ENCODE assay signal across 1 cellular context in genomic region chr18:3448845-3449701, GRCh38.
TF ChIP-seq lines count a peak whose summit lies in the region.

No MANE protein-coding gene starts in this region.

TF ChIP-seq in HepG2, 621 proteins besides CTCF, POLR2A, EP300 and RAD21 (continued from another document):
- TF ChIP-seq ZBTB14 (CRISPR knock-in tag; IDR thresholded peaks at IDR 0.05) (peak; percentile 79), SMYD3 (CRISPR knock-in tag; IDR thresholded peaks at IDR 0.05) (no peak), NFRKB (IDR thresholded peaks at IDR 0.05) (no peak), E2F1 (CRISPR knock-in tag; IDR thresholded peaks at IDR 0.05) (no peak), ZNF646 (CRISPR knock-in tag; IDR thresholded peaks at IDR 0.05) (no peak), STAG1 (CRISPR knock-in tag; IDR thresholded peaks at IDR 0.05) (no peak), SYNCRIP (IDR thresholded peaks at IDR 0.05; ENCODE audit: insufficient read depth, low read depth, low read length) (no peak), ZNF558 (CRISPR knock-in tag; IDR thresholded peaks at IDR 0.05; ENCODE audit: borderline replicate concordance) (0 out of 2 replicates have a peak, but pooled peaks have one; percentile 6), ATF6 (CRISPR knock-in tag; conservative IDR thresholded peaks at IDR 0.05) (no peak), ZNF180 (CRISPR knock-in tag; IDR thresholded peaks at IDR 0.05; ENCODE audit: borderline replicate concordance, low read depth) (no peak), TGIF2 (CRISPR knock-in tag; IDR thresholded peaks at IDR 0.05) (peak; percentile 91; the same call in 1 of the 2 replicates), TBL1XR1 (IDR thresholded peaks at IDR 0.05; ENCODE audit: borderline replicate concordance, low read length, partially characterized antibody) (no peak), TFDP2 (CRISPR knock-in tag; IDR thresholded peaks at IDR 0.05) (peak; percentile 40; the same call in 1 of the 2 replicates), IKZF4 (CRISPR knock-in tag; IDR thresholded peaks at IDR 0.05; ENCODE audit: borderline replicate concordance, low read depth, not compliant biosample characterization) (no peak), MYC (CRISPR knock-in tag; IDR thresholded peaks at IDR 0.05; ENCODE audit: borderline replicate concordance) (peak; percentile 59; the same call in 1 of the 2 replicates), ZNF468 (CRISPR knock-in tag; IDR thresholded peaks at IDR 0.05) (no peak), ZNF333 (CRISPR knock-in tag; IDR thresholded peaks at IDR 0.05; ENCODE audit: borderline replicate concordance) (no peak), PATZ1 (CRISPR knock-in tag; IDR thresholded peaks at IDR 0.05) (peak; percentile 53; the same call in 1 of the 2 replicates), NFYB (CRISPR knock-in tag; IDR thresholded peaks at IDR 0.05) (peak; percentile 41; the same call in 1 of the 2 replicates), THAP9 (CRISPR knock-in tag; IDR thresholded peaks at IDR 0.05; ENCODE audit: borderline replicate concordance) (no peak), JDP2 (CRISPR knock-in tag; IDR thresholded peaks at IDR 0.05; ENCODE audit: borderline replicate concordance) (no peak), KLF6 (CRISPR knock-in tag; IDR thresholded peaks at IDR 0.05) (peak; percentile 60; the same call in 1 of the 2 replicates), GLMP (CRISPR knock-in tag; IDR thresholded peaks at IDR 0.05; ENCODE audit: borderline replicate concordance) (no peak), AHDC1 (CRISPR knock-in tag; IDR thresholded peaks at IDR 0.05; ENCODE audit: borderline replicate concordance) (no peak), XBP1 (CRISPR knock-in tag; IDR thresholded peaks at IDR 0.05) (no peak)
